ENCODE assay signal across 8 cellular contexts in the genomic region with DNA sequence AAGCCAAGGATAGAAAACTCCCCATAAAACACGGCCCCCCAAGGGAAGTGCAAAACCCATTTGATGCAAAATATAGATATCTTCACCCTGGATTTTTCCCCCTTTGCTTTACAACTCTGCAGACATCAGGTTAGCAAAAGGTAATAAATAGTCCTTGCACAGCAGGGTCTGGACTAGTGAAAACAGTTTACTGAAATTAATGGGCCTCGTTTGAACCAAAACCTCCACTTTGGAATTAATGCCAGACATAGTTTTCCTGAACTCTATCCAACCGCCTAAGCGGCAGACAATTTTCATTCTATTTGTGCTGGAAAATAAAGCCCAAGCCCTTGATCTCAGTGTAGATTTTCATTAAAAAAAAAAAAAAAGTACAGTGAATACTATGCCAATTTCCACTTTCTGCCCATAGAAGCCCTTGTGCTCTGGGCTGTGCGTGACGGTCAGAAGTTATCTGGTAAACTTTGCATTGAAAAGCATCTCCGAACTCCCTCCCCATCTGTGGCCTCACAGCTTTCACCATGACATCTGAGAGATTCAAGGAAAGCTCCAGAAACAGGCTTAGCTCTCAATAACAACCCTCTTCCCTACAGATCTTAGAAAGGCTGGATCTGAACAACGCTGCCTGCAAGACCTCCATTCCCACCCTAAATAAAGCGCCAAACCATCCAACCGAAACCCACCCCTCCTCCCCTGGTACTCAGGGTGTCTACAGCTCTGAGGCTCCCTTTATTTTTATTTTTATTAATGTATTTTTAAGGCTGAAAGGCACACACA. TPM values are rescaled to one million over a fixed set of nuclear protein-coding genes. Genes with fewer than 3 reads are reported as not detected.
DNase-seq lines count a peak whose midpoint lies in the region; ATAC-seq, FAIRE-seq and TF ChIP-seq lines count a peak whose summit lies in the region.

No MANE protein-coding gene starts in this region.

- H3K36me3 Mint-ChIP-seq in activated B cell treated with CpG ODN at 0.5 μM for 24 hours (ENCODE audit: low read depth) = no peaks in the 10 kb centered on the region

- intact Hi-C loops in activated B cell treated with CpG ODN at 0.5 μM for 24 hours (cut with micrococcal nuclease) = loop anchor here (1.0 to 10.0 kb wide), 7 partner anchors 7 to 1495 kb away; a partner anchor contains a TSS

- no peaks in the 10 kb centered on the region for H3K27me3 ChIP-seq in skeletal muscle tissue (ENCODE audit: control insufficient read depth in 3 of 3, insufficient read depth in 3 of 3, low read length in 3 of 3)

- TF ChIP-seq CTCF in activated B cell treated with CpG ODN at 0.5 μM for 24 hours (IDR thresholded peaks at IDR 0.05) = no peak

- H3K36me3 ChIP-seq in skeletal muscle tissue (ENCODE audit: control insufficient read depth in 3 of 3, insufficient read depth in 3 of 3, low read length in 3 of 3) = no peaks in the 10 kb centered on the region

- DNase-seq in NCI-H2171 treated with DMSO at 0.1 percent for 48 hours (lab: John Stamatoyannopoulos, UW) = peak; percentile 90
- no peak for DNase-seq in NCI-H2171 (lab: John Stamatoyannopoulos, UW)
- DNase-seq in activated B cell treated with CpG ODN at 0.5 μM for 24 hours = no peak
- peak; percentile 80 for DNase-seq in foreskin melanocyte
- DNase-seq in SHP77 (lab: John Stamatoyannopoulos, UW) = no peak
- DNase-seq in urothelium cell line (ENCODE audit: low spot score) = no peak

- FAIRE-seq in urothelium cell line (lab: Jason Lieb, UNC) = no peak

- H3K9me3 Mint-ChIP-seq in activated B cell treated with CpG ODN at 0.5 μM for 24 hours = no peaks in the 10 kb centered on the region

- peak overlapping the region; percentile 85 to 89 (median 86) for H3K9ac ChIP-seq in skeletal muscle tissue (ENCODE audit: low read depth in 1 of 3, low read length in 3 of 3)

- CTCF ChIA-PET in activated B cell treated with CpG ODN at 0.5 μM for 24 hours (lab: Charles Lee) = interaction anchor here (1.6 to 3.8 kb wide), 3 partner anchors 12 to 126 kb away, joined by 6 to 14 read pairs (median 10); no protein-coding TSS in a partner anchor

- ATAC-seq in HG03571 (IDR thresholded peaks at IDR 0.05; ENCODE audit: unreplicated experiment) (peak; percentile 1), activated B cell treated with CpG ODN at 0.5 μM for 24 hours (ENCODE audit: low read depth) (peak; percentile 0)

- H3K4me3 Mint-ChIP-seq in activated B cell treated with CpG ODN at 0.5 μM for 24 hours = peak overlapping the region; percentile 80

- peak overlapping the region; percentile 90 for H3K27ac ChIP-seq in skeletal muscle tissue (ENCODE audit: low read depth, low read length)

- peak overlapping the region; percentile 66 to 76 (median 74) for H3K4me3 ChIP-seq in skeletal muscle tissue (ENCODE audit: low read length in 3 of 3)

- POLR2A ChIA-PET in activated B cell treated with CpG ODN at 0.5 μM for 24 hours (lab: Charles Lee) = interaction anchor here (0.6 to 5.5 kb wide), 17 partner anchors 11 to 332 kb away, joined by 4 to 140 read pairs (median 7); a partner anchor contains a TSS

- H3K27ac Mint-ChIP-seq in activated B cell treated with CpG ODN at 0.5 μM for 24 hours = peak overlapping the region; percentile 96

- H3K27me3 Mint-ChIP-seq in activated B cell treated with CpG ODN at 0.5 μM for 24 hours = no peaks in the 10 kb centered on the region

- peaks cover 70 to 81% (median 72%) of the 10 kb centered on the region in 3 donors for H3K4me1 ChIP-seq in skeletal muscle tissue (ENCODE audit: control insufficient read depth in 3 of 3, insufficient read depth in 3 of 3, low read length in 3 of 3)

- H3K9me3 ChIP-seq in skeletal muscle tissue (ENCODE audit: control insufficient read depth in 3 of 3, low read length in 3 of 3) = no peaks in the 10 kb centered on the region

- H3K4me1 Mint-ChIP-seq in activated B cell treated with CpG ODN at 0.5 μM for 24 hours = peaks cover 91% of the 10 kb centered on the region

RNA-seq across cellular contexts. Expression of a gene that starts 11.0 kb away (rescaled TPM):
- total RNA-seq in activated B cell treated with CpG ODN at 0.5 μM for 24 hours (14.0 and 14.5 TPM in 2 replicates), skeletal muscle tissue (20.9 TPM)

RNA-seq across cellular contexts. Expression of a gene that starts 58.6 kb away (rescaled TPM):
- 26.6 and 28.5 TPM in 2 replicates for total RNA-seq in activated B cell treated with CpG ODN at 0.5 μM for 24 hours
- 13.6 TPM for total RNA-seq in skeletal muscle tissue

Comparison
In these comparisons a context has a peak if more than half of its experiments do, and no peak if none do; other contexts are left out.
1. DNase-seq: peak in NCI-H2171 treated with DMSO at 0.1 percent for 48 hours (single experiment) and foreskin melanocyte (single experiment); none in NCI-H2171 (single experiment), activated B cell treated with CpG ODN at 0.5 μM for 24 hours (single experiment), SHP77 (0 of 2) and urothelium cell line (single experiment).